ENCODE assay signal across 8 cellular contexts in the genomic region with DNA sequence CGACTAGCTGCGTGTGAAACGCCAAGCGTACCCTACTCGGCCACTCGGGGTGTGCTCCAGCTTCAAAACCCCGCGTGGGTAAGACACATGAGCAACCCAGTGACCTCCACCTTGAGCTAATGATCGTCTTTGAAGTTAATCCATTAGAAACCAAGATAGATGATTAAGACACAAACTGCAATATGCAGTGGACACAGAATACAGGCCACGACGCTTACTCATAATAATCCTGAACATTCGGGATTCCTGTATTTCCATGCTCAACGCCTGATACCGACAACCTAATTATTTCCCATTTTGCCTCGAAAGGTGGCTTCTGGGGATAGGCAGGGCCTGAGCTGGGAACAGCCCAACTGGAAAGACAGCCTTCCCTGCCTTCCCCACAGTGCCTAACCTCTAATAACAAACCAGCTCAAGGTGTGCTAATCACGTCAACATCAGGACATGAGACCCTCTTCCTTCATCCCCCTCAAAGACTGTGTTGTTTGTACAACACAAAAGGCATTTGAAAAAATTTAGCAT. TPM values are rescaled to one million over a fixed set of nuclear protein-coding genes. Genes with fewer than 3 reads are reported as not detected.
DNase-seq lines count a peak whose midpoint lies in the region; ATAC-seq and TF ChIP-seq lines count a peak whose summit lies in the region.

No MANE protein-coding gene starts in this region.

- peaks cover 4 to 21% (median 14%) of the 10 kb centered on the region in 4 donors for H3K4me1 Mint-ChIP-seq in CD4-positive, CD25-positive, alpha-beta regulatory T cell
- peaks cover 13 to 16% (median 16%) of the 10 kb centered on the region in 3 donors for H3K4me1 Mint-ChIP-seq in IgD-negative memory B cell
- peaks cover 18 to 23% of the 10 kb centered on the region in 2 donors for H3K4me1 Mint-ChIP-seq in natural killer cell treated with Interleukin-12 subunit alpha and Interleukin-12 subunit beta and Interleukin-15 and Interleukin-18, amount 100 ng/mL, for 72 hours (ENCODE audit: low read depth in 2 of 2)

- no peak for ATAC-seq in CD4-positive, CD25-positive, alpha-beta regulatory T cell (ENCODE audit: low read depth in 2 of 2)
- no peak for ATAC-seq in natural killer cell treated with Interleukin-12 subunit alpha and Interleukin-12 subunit beta and Interleukin-15 and Interleukin-18, amount 100 ng/mL, for 72 hours
- no peak for ATAC-seq in GM19035 (IDR thresholded peaks at IDR 0.05; ENCODE audit: unreplicated experiment)

- H3K9me3 ChIP-seq in CD4-positive, CD25-positive, alpha-beta regulatory T cell (ENCODE audit: control insufficient read depth in 2 of 2, low read length in 2 of 2): no peaks in the 10 kb centered on the region

- no peak for TF ChIP-seq CTCF in coronary artery (IDR thresholded peaks at IDR 0.05)

- peak overlapping the region; percentile 75 to 93 (median 88) for H3K4me3 Mint-ChIP-seq in CD4-positive, CD25-positive, alpha-beta regulatory T cell
- peak overlapping the region; percentile 82 to 92 (median 88) for H3K4me3 Mint-ChIP-seq in IgD-negative memory B cell
- H3K4me3 Mint-ChIP-seq in natural killer cell treated with Interleukin-12 subunit alpha and Interleukin-12 subunit beta and Interleukin-15 and Interleukin-18, amount 100 ng/mL, for 72 hours: peak overlapping the region; percentile 80

- peak overlapping the region; percentile 14 to 77 (median 75) for H3K27ac Mint-ChIP-seq in CD4-positive, CD25-positive, alpha-beta regulatory T cell
- peak overlapping the region; percentile 82 to 95 (median 84) for H3K27ac Mint-ChIP-seq in IgD-negative memory B cell
- H3K27ac Mint-ChIP-seq in natural killer cell treated with Interleukin-12 subunit alpha and Interleukin-12 subunit beta and Interleukin-15 and Interleukin-18, amount 100 ng/mL, for 72 hours: peak overlapping the region in 1 of 2 donors; percentile 49

- peaks cover 15% of the 10 kb centered on the region for H3K4me1 ChIP-seq in CD4-positive, CD25-positive, alpha-beta regulatory T cell (ENCODE audit: control insufficient read depth, insufficient read depth, low read length, poor library complexity, severe bottlenecking)

- peak overlapping the region; percentile 83 for H3K4me3 ChIP-seq in CD4-positive, CD25-positive, alpha-beta regulatory T cell (ENCODE audit: low read depth, low read length)
- H3K4me3 ChIP-seq in coronary artery: peak overlapping the region; percentile 99

- H3K36me3 Mint-ChIP-seq in CD4-positive, CD25-positive, alpha-beta regulatory T cell: peaks cover 11% of the 10 kb centered on the region
- H3K36me3 Mint-ChIP-seq in IgD-negative memory B cell: peaks cover under 1% of the 10 kb centered on the region
- H3K36me3 Mint-ChIP-seq in natural killer cell treated with Interleukin-12 subunit alpha and Interleukin-12 subunit beta and Interleukin-15 and Interleukin-18, amount 100 ng/mL, for 72 hours: peaks cover 6% of the 10 kb centered on the region

- no peak for DNase-seq in CD4-positive, CD25-positive, alpha-beta regulatory T cell
- no peak for DNase-seq in coronary artery (ENCODE audit: low spot score)
- no peak for DNase-seq in natural killer cell treated with Interleukin-12 subunit alpha and Interleukin-12 subunit beta and Interleukin-15 and Interleukin-18, amount 100 ng/mL, for 72 hours (ENCODE audit: low spot score)
- DNase-seq in NCI-H2196 treated with DMSO at 0.1 percent for 48 hours (lab: John Stamatoyannopoulos, UW; ENCODE audit: unreplicated experiment): no peak
- DNase-seq in foreskin melanocyte: no peak
- DNase-seq in NCI-H2227 (lab: John Stamatoyannopoulos, UW; ENCODE audit: unreplicated experiment): no peak

- peaks cover 28% of the 10 kb centered on the region for H3K36me3 ChIP-seq in CD4-positive, CD25-positive, alpha-beta regulatory T cell (ENCODE audit: control insufficient read depth, insufficient read depth, low read length)

- H3K27ac ChIP-seq in CD4-positive, CD25-positive, alpha-beta regulatory T cell (ENCODE audit: insufficient read depth, low read length, poor library complexity, severe bottlenecking): no peak overlapping the region
- H3K27ac ChIP-seq in coronary artery: no peak overlapping the region

- peaks cover 0 to 1% (median 0%) of the 10 kb centered on the region in 7 donors for H3K9me3 Mint-ChIP-seq in CD4-positive, CD25-positive, alpha-beta regulatory T cell
- no peaks in the 10 kb centered on the region for H3K9me3 Mint-ChIP-seq in IgD-negative memory B cell
- H3K9me3 Mint-ChIP-seq in natural killer cell treated with Interleukin-12 subunit alpha and Interleukin-12 subunit beta and Interleukin-15 and Interleukin-18, amount 100 ng/mL, for 72 hours: no peaks in the 10 kb centered on the region

- H3K27me3 ChIP-seq in CD4-positive, CD25-positive, alpha-beta regulatory T cell (ENCODE audit: control insufficient read depth, insufficient read depth, low read length): no peaks in the 10 kb centered on the region

- H3K27me3 Mint-ChIP-seq in CD4-positive, CD25-positive, alpha-beta regulatory T cell: no peaks in the 10 kb centered on the region
- H3K27me3 Mint-ChIP-seq in IgD-negative memory B cell: no peaks in the 10 kb centered on the region
- no peaks in the 10 kb centered on the region for H3K27me3 Mint-ChIP-seq in natural killer cell treated with Interleukin-12 subunit alpha and Interleukin-12 subunit beta and Interleukin-15 and Interleukin-18, amount 100 ng/mL, for 72 hours

RNA-seq across cellular contexts. Expression of a gene that starts 0.5 kb away (rescaled TPM):
- total RNA-seq in CD4-positive, CD25-positive, alpha-beta regulatory T cell: 5.0 TPM
- polyA plus RNA-seq in CD4-positive, CD25-positive, alpha-beta regulatory T cell: 10 to 100 TPM; 12.5 to 17.2 (median 13.3) TPM
- polyA plus RNA-seq in IgD-negative memory B cell: 35.4 TPM
- total RNA-seq in natural killer cell treated with Interleukin-12 subunit alpha and Interleukin-12 subunit beta and Interleukin-15 and Interleukin-18, amount 100 ng/mL, for 72 hours: 10 to 100 TPM; 21.8 to 37.6 TPM

RNA-seq across cellular contexts. Expression of a gene that starts 42.0 kb away (rescaled TPM):
- 35.5 TPM for total RNA-seq in CD4-positive, CD25-positive, alpha-beta regulatory T cell
- polyA plus RNA-seq in CD4-positive, CD25-positive, alpha-beta regulatory T cell: 10 to 100 TPM; 29.0 to 61.2 (median 43.7) TPM
- polyA plus RNA-seq in IgD-negative memory B cell: 66.3 TPM
- total RNA-seq in natural killer cell treated with Interleukin-12 subunit alpha and Interleukin-12 subunit beta and Interleukin-15 and Interleukin-18, amount 100 ng/mL, for 72 hours: 100 to 1,000 TPM in 1 of 2 donors, 10 to 100 TPM in 1; 84.9 to 126 TPM
